ENCODE assay signal across 17 cellular contexts in the genomic region with DNA sequence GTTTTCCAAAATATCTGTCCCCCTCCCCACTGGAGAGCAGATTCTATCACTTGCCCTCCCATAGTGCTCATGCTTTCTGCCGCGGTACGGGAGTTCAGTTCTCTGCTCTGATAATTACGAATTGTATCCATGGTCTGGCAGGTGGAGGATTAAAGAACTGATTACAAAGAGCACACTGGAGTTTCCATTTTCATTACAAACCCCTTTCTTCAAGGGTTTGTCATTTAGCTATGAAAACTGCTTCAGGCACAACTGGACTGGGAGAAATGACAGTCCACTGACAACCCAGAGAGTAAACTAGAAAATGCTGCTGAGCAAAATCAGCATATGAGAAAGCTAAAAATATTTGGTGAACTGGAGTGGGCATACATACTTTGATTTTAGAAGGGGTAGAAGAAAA.
A peak's percentile ranks its signal among the peaks of the same experiment; 100 is the strongest.
DNase-seq lines count a peak whose midpoint lies in the region; ATAC-seq and TF ChIP-seq lines count a peak whose summit lies in the region.
"Had no signal": no experiment of that assay in that cellular context is flagged by ENCODE, and none has a peak within 500 bp of the region (broad histone marks: within the 10 kb centered on the region; RNA-seq: fewer than 3 reads in every experiment).

No MANE protein-coding gene starts in this region.

- ATAC-seq in activated CD8-positive, alpha-beta T cell treated with anti-CD3 and anti-CD28 coated beads, Interleukin-2, amount 10 ng/mL, durations not matched to agents 7 days and 5 days = no peak
- ATAC-seq in GM21515 (IDR thresholded peaks at IDR 0.05; ENCODE audit: unreplicated experiment) = no peak
- ATAC-seq: GM12878, PC-3 had no signal

- no peaks in the 10 kb centered on the region for H3K27me3 ChIP-seq in BE2C
- no peaks in the 10 kb centered on the region for H3K27me3 ChIP-seq in parathyroid adenoma (ENCODE audit: control insufficient read depth, insufficient read depth, low read length)

- TF ChIP-seq CTCF in BE2C (IDR thresholded peaks at IDR 0.05; ENCODE audit: low read depth, low read length) (no peak), glutamatergic neuron (IDR thresholded peaks at IDR 0.05; ENCODE audit: partially characterized antibody, unreplicated experiment) (no peak), parathyroid adenoma (IDR thresholded peaks at IDR 0.05) (no peak)

- peak overlapping the region; percentile 57 for H2AFZ ChIP-seq in parathyroid adenoma

- no peak overlapping the region for H3K4me2 ChIP-seq in parathyroid adenoma (ENCODE audit: low read length)

- peaks cover 4% of the 10 kb centered on the region for H3K9me3 Mint-ChIP-seq in glutamatergic neuron (ENCODE audit: unreplicated experiment)
- no peaks in the 10 kb centered on the region for H3K9me3 Mint-ChIP-seq in activated CD8-positive, alpha-beta T cell treated with anti-CD3 and anti-CD28 coated beads, Interleukin-2, amount 10 ng/mL, durations not matched to agents 7 days and 5 days (ENCODE audit: insufficient read depth)
- H3K9me3 Mint-ChIP-seq: CD4-positive, alpha-beta memory T cell had no signal

- peak overlapping the region; percentile 92 for H3K27ac Mint-ChIP-seq in glutamatergic neuron (ENCODE audit: unreplicated experiment)
- no peak overlapping the region for H3K27ac Mint-ChIP-seq in activated CD8-positive, alpha-beta T cell treated with anti-CD3 and anti-CD28 coated beads, Interleukin-2, amount 10 ng/mL, durations not matched to agents 7 days and 5 days
- H3K27ac Mint-ChIP-seq: CD4-positive, alpha-beta memory T cell had no signal

- CTCF ChIA-PET in activated CD8-positive, alpha-beta T cell treated with anti-CD3 and anti-CD28 coated beads, Interleukin-2, amount 10 ng/mL, durations not matched to agents 7 days and 5 days (lab: Charles Lee) = interaction anchor here (1.3 kb wide), 1 partner anchor 193 kb away, joined by 3 read pairs; no protein-coding TSS in a partner anchor

- peak overlapping the region; percentile 75 for H3K4me3 Mint-ChIP-seq in glutamatergic neuron (ENCODE audit: unreplicated experiment)
- no peak overlapping the region for H3K4me3 Mint-ChIP-seq in activated CD8-positive, alpha-beta T cell treated with anti-CD3 and anti-CD28 coated beads, Interleukin-2, amount 10 ng/mL, durations not matched to agents 7 days and 5 days
- H3K4me3 Mint-ChIP-seq: CD4-positive, alpha-beta memory T cell had no signal

- no peaks in the 10 kb centered on the region for H3K9me3 ChIP-seq in BE2C
- no peaks in the 10 kb centered on the region for H3K9me3 ChIP-seq in parathyroid adenoma (ENCODE audit: control insufficient read depth, low read length)

- H3K4me1 ChIP-seq in BE2C = peaks cover 14% of the 10 kb centered on the region
- H3K4me1 ChIP-seq in parathyroid adenoma = peaks cover 7% of the 10 kb centered on the region

- H3K79me2 ChIP-seq in parathyroid adenoma = no peaks in the 10 kb centered on the region

- POLR2A ChIA-PET in activated CD8-positive, alpha-beta T cell treated with anti-CD3 and anti-CD28 coated beads, Interleukin-2, amount 10 ng/mL, durations not matched to agents 7 days and 5 days (lab: Charles Lee) = no interaction called here

- DNase-seq in BE2C = no peak
- peak; percentile 59 for DNase-seq in NCI-H69 (lab: John Stamatoyannopoulos, UW)
- DNase-seq in glutamatergic neuron = no peak
- no peak for DNase-seq in SHP77 (lab: John Stamatoyannopoulos, UW)
- DNase-seq in activated CD8-positive, alpha-beta T cell treated with anti-CD3 and anti-CD28 coated beads, Interleukin-2, amount 10 ng/mL, durations not matched to agents 7 days and 5 days = no peak
- DNase-seq: CD4-positive, alpha-beta memory T cell; DMS153; GF-D8; GOT3; NCI-H2029; NCI-H2171; NCI-H774; PC-3 had no signal

- peaks cover 25% of the 10 kb centered on the region for H3K4me1 Mint-ChIP-seq in glutamatergic neuron (ENCODE audit: low read depth, unreplicated experiment)
- H3K4me1 Mint-ChIP-seq in activated CD8-positive, alpha-beta T cell treated with anti-CD3 and anti-CD28 coated beads, Interleukin-2, amount 10 ng/mL, durations not matched to agents 7 days and 5 days (ENCODE audit: low read depth) = no peaks in the 10 kb centered on the region

- peaks cover 1% of the 10 kb centered on the region for H3K27me3 Mint-ChIP-seq in glutamatergic neuron (ENCODE audit: unreplicated experiment)
- no peaks in the 10 kb centered on the region for H3K27me3 Mint-ChIP-seq in activated CD8-positive, alpha-beta T cell treated with anti-CD3 and anti-CD28 coated beads, Interleukin-2, amount 10 ng/mL, durations not matched to agents 7 days and 5 days (ENCODE audit: low read depth)
- H3K27me3 Mint-ChIP-seq: CD4-positive, alpha-beta memory T cell had no signal

- H3K4me3 ChIP-seq in BE2C (ENCODE audit: low read depth, low read length) (peak overlapping the region; percentile 36), parathyroid adenoma (ENCODE audit: low read depth, low read length) (no peak overlapping the region)
- H3K4me3 ChIP-seq: GM12878 had no signal

- no peaks in the 10 kb centered on the region for H3K36me3 Mint-ChIP-seq in glutamatergic neuron (ENCODE audit: unreplicated experiment)
- H3K36me3 Mint-ChIP-seq in activated CD8-positive, alpha-beta T cell treated with anti-CD3 and anti-CD28 coated beads, Interleukin-2, amount 10 ng/mL, durations not matched to agents 7 days and 5 days (ENCODE audit: low read depth) = no peaks in the 10 kb centered on the region

- no peak overlapping the region for H3K9ac ChIP-seq in parathyroid adenoma

- no peaks in the 10 kb centered on the region for H3K36me3 ChIP-seq in BE2C
- H3K36me3 ChIP-seq in parathyroid adenoma (ENCODE audit: control insufficient read depth, insufficient read depth, low read length) = no peaks in the 10 kb centered on the region

- no peak overlapping the region for H3K27ac ChIP-seq in parathyroid adenoma
- H3K27ac ChIP-seq: RWPE1 had no signal
